ENCODE assay signal across 20 cellular contexts in the genomic region with DNA sequence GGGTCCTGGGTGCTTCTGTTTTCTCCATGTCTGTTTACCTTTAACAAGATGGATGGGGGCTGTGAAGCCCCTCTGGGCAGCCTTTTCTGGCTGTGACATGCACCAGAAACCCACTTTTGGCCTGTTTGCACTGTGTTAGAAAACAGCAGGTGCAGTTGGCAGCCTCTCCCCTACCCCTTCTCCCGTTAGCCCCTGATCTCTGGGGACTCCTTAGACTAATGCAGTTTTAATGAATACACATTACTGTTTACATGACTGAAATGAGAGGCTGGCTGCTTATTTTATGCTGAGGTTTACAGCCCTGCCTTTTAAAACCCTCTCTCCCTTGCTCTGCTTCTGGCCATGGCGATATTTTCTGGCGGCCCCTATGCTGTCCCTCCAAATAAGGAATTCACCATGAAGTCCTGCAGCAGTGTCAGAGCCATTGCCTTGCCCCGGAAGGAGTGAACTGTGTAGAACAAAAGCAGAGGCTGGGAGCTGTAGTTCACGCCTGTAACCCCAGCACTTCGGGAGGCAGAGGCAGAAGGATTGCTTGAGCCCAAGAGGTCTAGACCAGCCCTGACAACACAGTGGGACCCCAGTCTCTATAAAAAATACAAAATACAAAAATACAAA.
DNase-seq lines count a peak whose midpoint lies in the region; ATAC-seq and TF ChIP-seq lines count a peak whose summit lies in the region.
"Had no signal": no experiment of that assay in that cellular context is flagged by ENCODE, and none has a peak within 500 bp of the region (broad histone marks: within the 10 kb centered on the region; RNA-seq: fewer than 3 reads in every experiment).

No MANE protein-coding gene starts in this region.

- H3K9me3 ChIP-seq in Loucy (ENCODE audit: insufficient read depth, low read depth, low read length) (no peaks in the 10 kb centered on the region), esophagus muscularis mucosa (no peaks in the 10 kb centered on the region), T-helper 17 cell (ENCODE audit: control insufficient read depth, low read length, poor library complexity, severe bottlenecking) (no peaks in the 10 kb centered on the region)
- H3K9me3 ChIP-seq: gastrocnemius medialis, psoas muscle had no signal

- H3K27ac Mint-ChIP-seq in activated T-helper 17 cell treated with anti-CD3 and anti-CD28 coated beads, Interleukin-2, amount 50 U/mL, for 72 hours, result no peak overlapping the region
- H3K27ac Mint-ChIP-seq in T-helper 17 cell, result no peak overlapping the region
- H3K27ac Mint-ChIP-seq: activated CD4-positive, alpha-beta T cell treated with anti-CD3 and anti-CD28 coated beads for 36 hours; activated naive CD4-positive, alpha-beta T cell treated with anti-CD3 and anti-CD28 coated beads, Interleukin-2, amount 50 U/mL, for 24 hours; activated T-cell treated with anti-CD3 and anti-CD28 coated beads, Interleukin-2, amount 50 U/mL, for 72 hours; nephron progenitor cell; stimulated activated naive CD8-positive, alpha-beta T cell treated with anti-CD3 and anti-CD28 coated beads, Interleukin-15, Interleukin-2, amounts not matched to agents 100 ng/mL and 50 ng/mL, for 24 hours; type B pancreatic cell had no signal

- peak overlapping the region; percentile 47 for H3K4me2 ChIP-seq in Loucy (ENCODE audit: low read depth, low read length, poor library complexity, severe bottlenecking)

- H3K4me1 Mint-ChIP-seq in activated T-helper 17 cell treated with anti-CD3 and anti-CD28 coated beads, Interleukin-2, amount 50 U/mL, for 72 hours, result peaks cover 22% of the 10 kb centered on the region
- peaks cover 27% of the 10 kb centered on the region for H3K4me1 Mint-ChIP-seq in T-helper 17 cell
- H3K4me1 Mint-ChIP-seq: nephron progenitor cell had no signal

- no peak for ATAC-seq in activated T-helper 17 cell treated with anti-CD3 and anti-CD28 coated beads, Interleukin-2, amount 50 U/mL, for 72 hours (replicated peaks)
- no peak for ATAC-seq in T-helper 17 cell
- ATAC-seq in GM18502 (IDR thresholded peaks at IDR 0.05; ENCODE audit: poor library complexity, unreplicated experiment), result no peak
- ATAC-seq: activated CD4-positive, alpha-beta T cell treated with anti-CD3 and anti-CD28 coated beads for 36 hours; activated T-cell treated with anti-CD3 and anti-CD28 coated beads, Interleukin-2, amount 50 U/mL, for 72 hours; gastrocnemius medialis; left colon; psoas muscle had no signal

- H3K27me3 ChIP-seq in Loucy (ENCODE audit: insufficient read depth, low read length, poor library complexity, severe bottlenecking) (no peaks in the 10 kb centered on the region), esophagus muscularis mucosa (no peaks in the 10 kb centered on the region), rectal smooth muscle tissue (ENCODE audit: control insufficient read depth, insufficient read depth, low read length) (no peaks in the 10 kb centered on the region)
- H3K27me3 ChIP-seq: gastrocnemius medialis had no signal

- peaks cover 82% of the 10 kb centered on the region for H3K79me2 ChIP-seq in Loucy (ENCODE audit: insufficient read depth, low read length)

- H3K4me3 ChIP-seq in Loucy (ENCODE audit: low read length, poor library complexity, severe bottlenecking) (peak overlapping the region; percentile 24), esophagus muscularis mucosa (no peak overlapping the region), rectal smooth muscle tissue (ENCODE audit: low read length) (no peak overlapping the region)
- H3K4me3 ChIP-seq: gastrocnemius medialis, psoas muscle had no signal

- TF ChIP-seq POLR2A in esophagus muscularis mucosa (IDR thresholded peaks at IDR 0.05; ENCODE audit: low read depth), result no peak

- H3K27me3 Mint-ChIP-seq in activated T-helper 17 cell treated with anti-CD3 and anti-CD28 coated beads, Interleukin-2, amount 50 U/mL, for 72 hours, result no peaks in the 10 kb centered on the region
- no peaks in the 10 kb centered on the region for H3K27me3 Mint-ChIP-seq in T-helper 17 cell
- H3K27me3 Mint-ChIP-seq: activated CD4-positive, alpha-beta T cell treated with anti-CD3 and anti-CD28 coated beads for 36 hours; activated naive CD4-positive, alpha-beta T cell treated with anti-CD3 and anti-CD28 coated beads, Interleukin-2, amount 50 U/mL, for 24 hours; stimulated activated naive CD8-positive, alpha-beta T cell treated with anti-CD3 and anti-CD28 coated beads, Interleukin-15, Interleukin-2, amounts not matched to agents 100 ng/mL and 50 ng/mL, for 24 hours; type B pancreatic cell had no signal

- no peaks in the 10 kb centered on the region for H3K36me3 ChIP-seq in Loucy (ENCODE audit: insufficient read depth, low read length)
- H3K36me3 ChIP-seq in esophagus muscularis mucosa, result no peaks in the 10 kb centered on the region
- no peaks in the 10 kb centered on the region for H3K36me3 ChIP-seq in rectal smooth muscle tissue (ENCODE audit: control insufficient read depth, insufficient read depth, low read length)
- H3K36me3 ChIP-seq: gastrocnemius medialis had no signal

- TF ChIP-seq EP300 in esophagus muscularis mucosa (IDR thresholded peaks at IDR 0.05), result no peak

- H4K20me1 ChIP-seq in Loucy (ENCODE audit: insufficient read depth, low read length, poor library complexity, severe bottlenecking), result no peaks in the 10 kb centered on the region

- DNase-seq in DMS153 (lab: John Stamatoyannopoulos, UW) (peak; percentile 69), esophagus muscularis mucosa (ENCODE audit: extremely low spot score) (no peak), T-helper 17 cell (no peak), AG20443 (ENCODE audit: low spot score) (no peak)
- DNase-seq: activated CD4-positive, alpha-beta T cell treated with anti-CD3 and anti-CD28 coated beads for 36 hours; activated T-cell treated with anti-CD3 and anti-CD28 coated beads, Interleukin-2, amount 50 U/mL, for 72 hours; gastrocnemius medialis; NCI-H1694 treated with DMSO at 0.1 percent for 48 hours; NCI-H510A; nephron progenitor cell; psoas muscle; small intestine had no signal

- no peak for TF ChIP-seq CTCF in Loucy (conservative IDR thresholded peaks at IDR 0.05; ENCODE audit: low read length)
- no peak for TF ChIP-seq CTCF in esophagus muscularis mucosa (IDR thresholded peaks at IDR 0.05)

- no peaks in the 10 kb centered on the region for H3K9me3 Mint-ChIP-seq in activated T-helper 17 cell treated with anti-CD3 and anti-CD28 coated beads, Interleukin-2, amount 50 U/mL, for 72 hours
- H3K9me3 Mint-ChIP-seq: activated naive CD4-positive, alpha-beta T cell treated with anti-CD3 and anti-CD28 coated beads, Interleukin-2, amount 50 U/mL, for 24 hours; activated T-cell treated with anti-CD3 and anti-CD28 coated beads, Interleukin-2, amount 50 U/mL, for 72 hours; nephron progenitor cell; type B pancreatic cell had no signal

- no peak overlapping the region for H3K4me3 Mint-ChIP-seq in activated T-helper 17 cell treated with anti-CD3 and anti-CD28 coated beads, Interleukin-2, amount 50 U/mL, for 72 hours
- H3K4me3 Mint-ChIP-seq in T-helper 17 cell, result no peak overlapping the region
- H3K4me3 Mint-ChIP-seq: activated CD4-positive, alpha-beta T cell treated with anti-CD3 and anti-CD28 coated beads for 36 hours; activated naive CD4-positive, alpha-beta T cell treated with anti-CD3 and anti-CD28 coated beads, Interleukin-2, amount 50 U/mL, for 24 hours; activated T-cell treated with anti-CD3 and anti-CD28 coated beads, Interleukin-2, amount 50 U/mL, for 72 hours; nephron progenitor cell; stimulated activated naive CD8-positive, alpha-beta T cell treated with anti-CD3 and anti-CD28 coated beads, Interleukin-15, Interleukin-2, amounts not matched to agents 100 ng/mL and 50 ng/mL, for 24 hours; type B pancreatic cell had no signal

- H3K36me3 Mint-ChIP-seq in activated T-helper 17 cell treated with anti-CD3 and anti-CD28 coated beads, Interleukin-2, amount 50 U/mL, for 72 hours (ENCODE audit: low read depth), result peaks cover 20% of the 10 kb centered on the region
- peaks cover 3% of the 10 kb centered on the region for H3K36me3 Mint-ChIP-seq in T-helper 17 cell (ENCODE audit: low read depth)
- H3K36me3 Mint-ChIP-seq: type B pancreatic cell had no signal

- no peaks in the 10 kb centered on the region for H3K9me2 ChIP-seq in Loucy (replicated peaks; ENCODE audit: low read depth, low read length)

- WGBS in esophagus muscularis mucosa, result 27% methylated on average over 6 of the region's 6 CpGs

- intact Hi-C loops in esophagus muscularis mucosa (cut with DNase I), result no loop called here

- peaks cover 35% of the 10 kb centered on the region for H3K4me1 ChIP-seq in Loucy (ENCODE audit: insufficient read depth, low read length, poor library complexity, severe bottlenecking)
- peaks cover 0 to 13% (median 10%) of the 10 kb centered on the region in 4 donors for H3K4me1 ChIP-seq in esophagus muscularis mucosa
- peaks cover 7% of the 10 kb centered on the region for H3K4me1 ChIP-seq in rectal smooth muscle tissue (ENCODE audit: control insufficient read depth, insufficient read depth, low read length)
- H3K4me1 ChIP-seq: gastrocnemius medialis, psoas muscle had no signal

- peak overlapping the region in 3 of 4 donors; percentile 43 to 62 (median 53) for H3K27ac ChIP-seq in esophagus muscularis mucosa (replicated peaks in 1 of 4)
- H3K27ac ChIP-seq in rectal smooth muscle tissue (ENCODE audit: low read depth, low read length), result peak overlapping the region; percentile 85
- H3K27ac ChIP-seq: gastrocnemius medialis, psoas muscle had no signal

- H2AFZ ChIP-seq in Loucy (ENCODE audit: low read length), result no peak overlapping the region

- H3F3A ChIP-seq in Loucy (ENCODE audit: low read depth), result no peaks in the 10 kb centered on the region

- peak overlapping the region; percentile 55 for H3K9ac ChIP-seq in Loucy (ENCODE audit: low read depth, low read length, poor library complexity, severe bottlenecking)
- H3K9ac ChIP-seq in rectal smooth muscle tissue (ENCODE audit: low read length), result no peak overlapping the region
